In genomic region chrX:71111851-71112468, GRCh38 we compare ENCODE assay signal across 9 cellular contexts. TPM values are rescaled to one million over a fixed set of nuclear protein-coding genes. Genes with fewer than 3 reads are reported as not detected.
DNase-seq lines count a peak whose midpoint lies in the region; ATAC-seq and TF ChIP-seq lines count a peak whose summit lies in the region.
"Had no signal": no experiment of that assay in that cellular context is flagged by ENCODE, and none has a peak within 500 bp of the region (broad histone marks: within the 10 kb centered on the region; RNA-seq: fewer than 3 reads in every experiment).

No MANE protein-coding gene starts in this region.

- no peak overlapping the region for H3K4me3 ChIP-seq in foreskin fibroblast (ENCODE audit: low read depth in 1 of 2, low read length in 2 of 2)

- DNase-seq in CD14-positive monocyte (ENCODE audit: low spot score): no peak
- DNase-seq in central memory CD8-positive, alpha-beta T cell (ENCODE audit: low spot score in 2 of 2): no peak
- no peak for DNase-seq in NCI-H2029 treated with DMSO at 0.1 percent for 48 hours (lab: John Stamatoyannopoulos, UW)
- no peak for DNase-seq in chondrocyte (ENCODE audit: low spot score)
- no peak for DNase-seq in foreskin fibroblast

- H3K9me3 Mint-ChIP-seq in CD14-positive monocyte: peaks cover 0 to 2% (median 0%) of the 10 kb centered on the region in 7 donors
- no peaks in the 10 kb centered on the region for H3K9me3 Mint-ChIP-seq in central memory CD8-positive, alpha-beta T cell
- no peaks in the 10 kb centered on the region for H3K9me3 Mint-ChIP-seq in chondrocyte (ENCODE audit: low read depth)

- ATAC-seq in GM19328 (IDR thresholded peaks at IDR 0.05; ENCODE audit: unreplicated experiment) (peak; percentile 17), HG03442 (IDR thresholded peaks at IDR 0.05; ENCODE audit: unreplicated experiment) (peak; percentile 10), HG03159 (IDR thresholded peaks at IDR 0.05; ENCODE audit: unreplicated experiment) (no peak)
- ATAC-seq in central memory CD8-positive, alpha-beta T cell (replicated peaks; ENCODE audit: extremely low read depth, poor library complexity, severe bottlenecking): peak; percentile 55

- H3K27ac Mint-ChIP-seq in CD14-positive monocyte (peak overlapping the region; percentile 91 to 98 (median 96)), chondrocyte (ENCODE audit: unreplicated experiment) (no peak overlapping the region)
- H3K27ac Mint-ChIP-seq in central memory CD8-positive, alpha-beta T cell (ENCODE audit: low read depth): peak overlapping the region; percentile 99

- peaks cover 0 to 5% (median 0%) of the 10 kb centered on the region in 3 donors for H3K27me3 Mint-ChIP-seq in CD14-positive monocyte (ENCODE audit: low read depth in 3 of 3)
- H3K27me3 Mint-ChIP-seq in central memory CD8-positive, alpha-beta T cell: no peaks in the 10 kb centered on the region
- no peaks in the 10 kb centered on the region for H3K27me3 Mint-ChIP-seq in chondrocyte (ENCODE audit: low read depth)

- H3K4me1 Mint-ChIP-seq in CD14-positive monocyte (peaks cover 52% of the 10 kb centered on the region), chondrocyte (ENCODE audit: low read depth) (no peaks in the 10 kb centered on the region)
- peaks cover 48% of the 10 kb centered on the region for H3K4me1 Mint-ChIP-seq in central memory CD8-positive, alpha-beta T cell

- H3K4me3 Mint-ChIP-seq in CD14-positive monocyte (peak overlapping the region; percentile 79 to 88), chondrocyte (ENCODE audit: unreplicated experiment) (no peak overlapping the region)
- peak overlapping the region; percentile 99 for H3K4me3 Mint-ChIP-seq in central memory CD8-positive, alpha-beta T cell

- TF ChIP-seq CTCF in CD14-positive monocyte (IDR thresholded peaks at IDR 0.05) (no peak), chondrocyte (IDR thresholded peaks at IDR 0.05) (no peak), foreskin fibroblast (IDR thresholded peaks at IDR 0.05; ENCODE audit: low read depth, low read length) (no peak)

- intact Hi-C loops in CD14-positive monocyte (cut with micrococcal nuclease): no loop called here

- H3K36me3 Mint-ChIP-seq in CD14-positive monocyte: peaks cover 0 to 11% of the 10 kb centered on the region in 2 donors
- H3K36me3 Mint-ChIP-seq in central memory CD8-positive, alpha-beta T cell (ENCODE audit: insufficient read depth): peaks cover 45% of the 10 kb centered on the region
- no peaks in the 10 kb centered on the region for H3K36me3 Mint-ChIP-seq in chondrocyte (ENCODE audit: low read depth)

RNA-seq across cellular contexts. Expression of gene IL2RG, which starts 0.6 kb away (rescaled TPM):
- polyA plus RNA-seq in CD14-positive monocyte: 10 to 100 TPM; 48.3 to 94.5 TPM
- not detected in 3 replicates for total RNA-seq in chondrocyte

RNA-seq across cellular contexts. Expression of gene CXorf65, which starts 5.4 kb away (rescaled TPM):
- not detected for polyA plus RNA-seq in CD14-positive monocyte
- total RNA-seq in chondrocyte: not detected in 3 replicates
- total RNA-seq: astrocyte had no signal

RNA-seq across cellular contexts. Expression of gene MED12, which starts 6.4 kb away (rescaled TPM):
- polyA plus RNA-seq in CD14-positive monocyte: 1 to 10 TPM; 2.4 to 5.0 TPM
- 32.8 to 39.8 TPM (median 33.4 TPM) in 3 replicates for total RNA-seq in chondrocyte

RNA-seq across cellular contexts. Expression of gene FOXO4, which starts 16.3 kb away (rescaled TPM):
- polyA plus RNA-seq in CD14-positive monocyte: 1 to 10 TPM; 1.4 to 1.5 TPM
- total RNA-seq in chondrocyte: 7.9 to 9.3 TPM (median 8.2 TPM) in 3 replicates

RNA-seq across cellular contexts. Expression of gene NLGN3, which starts 32.7 kb away (rescaled TPM):
- polyA plus RNA-seq in CD14-positive monocyte: under 1 TPM in 1 of 2 donors, not detected in 1; 0.05 TPM
- 0.52 to 1.1 TPM (median 0.87 TPM) in 3 replicates for total RNA-seq in chondrocyte
